ENCODE assay signal across 12 cellular contexts in genomic region chr22:35837328-35837727, GRCh38.
DNase-seq lines count a peak whose midpoint lies in the region; ATAC-seq, FAIRE-seq and TF ChIP-seq lines count a peak whose summit lies in the region.
"Had no signal": no experiment of that assay in that cellular context is flagged by ENCODE, and none has a peak within 500 bp of the region (broad histone marks: within the 10 kb centered on the region; RNA-seq: fewer than 3 reads in every experiment).

No MANE protein-coding gene starts in this region.

- H3K79me2 ChIP-seq in endothelial cell of umbilical vein (ENCODE audit: control insufficient read depth, insufficient read depth, low read length) (peaks cover 68% of the 10 kb centered on the region), neural progenitor cell (ENCODE audit: low read depth) (peaks cover 94% of the 10 kb centered on the region)

- peaks cover 53% of the 10 kb centered on the region for H3K4me1 ChIP-seq in endothelial cell of umbilical vein (ENCODE audit: control insufficient read depth, extremely low read depth, insufficient read depth, low read length)
- peaks cover 51% of the 10 kb centered on the region for H3K4me1 ChIP-seq in neural progenitor cell
- peaks cover 21 to 28% of the 10 kb centered on the region in 2 donors for H3K4me1 ChIP-seq in kidney (ENCODE audit: control insufficient read depth in 1 of 2, insufficient read depth in 1 of 2, low read depth in 1 of 2, low read length in 2 of 2)

- H3K4me2 ChIP-seq in endothelial cell of umbilical vein (ENCODE audit: insufficient read depth, low read length) (peak overlapping the region; percentile 68), neural progenitor cell (peak overlapping the region; percentile 82)

- H3K36me3 Mint-ChIP-seq in neural progenitor cell: no peaks in the 10 kb centered on the region

- CTCF ChIA-PET in endothelial cell of umbilical vein (lab: Charles Lee): interaction anchor here (0.6 to 3.7 kb wide), 6 partner anchors 42 to 488 kb away, joined by 3 to 23 read pairs (median 4); no protein-coding TSS in a partner anchor

- H4K20me1 ChIP-seq in endothelial cell of umbilical vein (replicated peaks; ENCODE audit: control insufficient read depth, extremely low read depth, insufficient read depth, low read length) (no peaks in the 10 kb centered on the region), neural progenitor cell (ENCODE audit: low read depth) (peaks cover 45% of the 10 kb centered on the region)

- no peaks in the 10 kb centered on the region for H3K9me3 ChIP-seq in endothelial cell of umbilical vein (replicated peaks; ENCODE audit: control insufficient read depth, insufficient read depth, low read length)
- no peaks in the 10 kb centered on the region for H3K9me3 ChIP-seq in neural progenitor cell (ENCODE audit: low read depth)
- no peaks in the 10 kb centered on the region for H3K9me3 ChIP-seq in kidney (ENCODE audit: control insufficient read depth in 1 of 2, low read length in 2 of 2)
- H3K9me3 ChIP-seq: body of pancreas, heart right ventricle had no signal

- DNase-seq in COLO668 (lab: John Stamatoyannopoulos, UW; ENCODE audit: unreplicated experiment) (peak; percentile 2), NCI-H69 (lab: John Stamatoyannopoulos, UW) (peak; percentile 63), endothelial cell of umbilical vein (ENCODE audit: low read depth, low spot score) (peak; percentile 43), neural progenitor cell (ENCODE audit: low spot score) (no peak), coronary artery (ENCODE audit: low spot score) (no peak), kidney (no peak)
- no peak for DNase-seq in activated effector memory CD4-positive, alpha-beta T cell treated with Interleukin-2 at 50 U/mL for 16 hours
- DNase-seq: body of pancreas, heart right ventricle, NCI-H1417 treated with DMSO at 0.1 percent for 48 hours had no signal

- H3K27me3 ChIP-seq in endothelial cell of umbilical vein (ENCODE audit: control insufficient read depth in 2 of 2, insufficient read depth in 2 of 2, low read length in 2 of 2): no peaks in the 10 kb centered on the region
- no peaks in the 10 kb centered on the region for H3K27me3 ChIP-seq in neural progenitor cell
- H3K27me3 ChIP-seq: body of pancreas, heart right ventricle had no signal

- dilution Hi-C loops in endothelial cell of umbilical vein (cut with MboI; ENCODE audit: extremely low pct_ligation_motif_present, low sequenced_read_pairs): no loop called here

- peak overlapping the region; percentile 70 for H3K4me3 Mint-ChIP-seq in neural progenitor cell
- H3K4me3 Mint-ChIP-seq: stimulated activated naive CD8-positive, alpha-beta T cell treated with anti-CD3 and anti-CD28 coated beads, Interleukin-15, Interleukin-2, amounts not matched to agents 100 ng/mL and 50 ng/mL, for 24 hours had no signal

- H3K4me1 Mint-ChIP-seq in neural progenitor cell: peaks cover 54% of the 10 kb centered on the region

- POLR2A ChIA-PET in endothelial cell of umbilical vein (lab: Charles Lee): no interaction called here

- H3K4me3 ChIP-seq in endothelial cell of umbilical vein (replicated peaks in 1 of 3; ENCODE audit: insufficient read depth in 1 of 3, low read depth in 1 of 3, low read length in 3 of 3) (peak overlapping the region in 2 of 3 experiments; percentile 7 to 80), neural progenitor cell (peak overlapping the region; percentile 45), coronary artery (no peak overlapping the region), kidney (ENCODE audit: low read length in 2 of 2) (peak overlapping the region in 1 of 2 donors; percentile 2)
- H3K4me3 ChIP-seq: body of pancreas had no signal

- H3F3A ChIP-seq in neural progenitor cell (ENCODE audit: low read depth): peaks cover 35% of the 10 kb centered on the region

- TF ChIP-seq CTCF in endothelial cell of umbilical vein (IDR thresholded peaks at IDR 0.05; ENCODE audit: extremely low read depth in 1 of 2, insufficient read depth in 1 of 2, low read depth in 1 of 2, low read length in 2 of 2) (no peak), neural progenitor cell (IDR thresholded peaks at IDR 0.05) (no peak), coronary artery (IDR thresholded peaks at IDR 0.05) (no peak), kidney (IDR thresholded peaks at IDR 0.05; ENCODE audit: borderline replicate concordance, extremely low read depth, insufficient read depth) (no peak)

- H3K9me3 Mint-ChIP-seq in neural progenitor cell: no peaks in the 10 kb centered on the region
- H3K9me3 Mint-ChIP-seq: stimulated activated naive CD8-positive, alpha-beta T cell treated with anti-CD3 and anti-CD28 coated beads, Interleukin-15, Interleukin-2, amounts not matched to agents 100 ng/mL and 50 ng/mL, for 24 hours had no signal

- ATAC-seq in GM18909 (IDR thresholded peaks at IDR 0.05; ENCODE audit: poor library complexity, unreplicated experiment): no peak
- ATAC-seq: body of pancreas, heart right ventricle had no signal

- no TSS peak for BruUV-seq in endothelial cell of umbilical vein (replicated peaks; lab: Mats Ljungman, UMichigan)

- peak overlapping the region; percentile 12 for H3K9ac ChIP-seq in endothelial cell of umbilical vein (replicated peaks; ENCODE audit: extremely low read depth, insufficient read depth, low read length)
- no peak overlapping the region for H3K9ac ChIP-seq in neural progenitor cell
- H3K9ac ChIP-seq in kidney (ENCODE audit: low read length in 2 of 2): no peak overlapping the region

- H3K36me3 ChIP-seq in endothelial cell of umbilical vein (ENCODE audit: control insufficient read depth in 2 of 2, extremely low read depth in 1 of 2, insufficient read depth in 2 of 2, low read length in 2 of 2) (no peaks in the 10 kb centered on the region), neural progenitor cell (no peaks in the 10 kb centered on the region), kidney (ENCODE audit: control insufficient read depth in 1 of 2, insufficient read depth in 2 of 2, low read length in 2 of 2) (no peaks in the 10 kb centered on the region)
- H3K36me3 ChIP-seq: heart right ventricle had no signal

- no peaks in the 10 kb centered on the region for H3K9me1 ChIP-seq in endothelial cell of umbilical vein (replicated peaks; ENCODE audit: control insufficient read depth, extremely low read depth, insufficient read depth, low read length)

- no peaks in the 10 kb centered on the region for H3K27me3 Mint-ChIP-seq in neural progenitor cell (ENCODE audit: insufficient read depth, low read depth)

- peak overlapping the region; percentile 27 for H3K27ac ChIP-seq in endothelial cell of umbilical vein (ENCODE audit: insufficient read depth, low read depth, low read length)
- H3K27ac ChIP-seq in neural progenitor cell: no peak overlapping the region
- H3K27ac ChIP-seq in coronary artery: no peak overlapping the region
- H3K27ac ChIP-seq in kidney (ENCODE audit: low read depth in 2 of 2, low read length in 2 of 2): no peak overlapping the region

- no peak for FAIRE-seq in endothelial cell of umbilical vein (lab: Jason Lieb, UNC)
- FAIRE-seq in kidney (lab: Jason Lieb, UNC): no peak

- intact Hi-C loops in endothelial cell of umbilical vein (cut with micrococcal nuclease): loop anchor here (5.0 kb wide), 4 partner anchors 70 to 230 kb away; partner anchors contain the start of gene RBFOX2
- intact Hi-C loops in kidney (cut with DNase I): no loop called here

- H2AFZ ChIP-seq in endothelial cell of umbilical vein (ENCODE audit: low read depth, low read length) (no peak overlapping the region), neural progenitor cell (replicated peaks) (no peak overlapping the region)

- no peak for TF ChIP-seq POLR2A in endothelial cell of umbilical vein (IDR thresholded peaks at IDR 0.05; ENCODE audit: low read depth, low read length)

- no peak overlapping the region for H3K27ac Mint-ChIP-seq in neural progenitor cell
- H3K27ac Mint-ChIP-seq: stimulated activated naive CD8-positive, alpha-beta T cell treated with anti-CD3 and anti-CD28 coated beads, Interleukin-15, Interleukin-2, amounts not matched to agents 100 ng/mL and 50 ng/mL, for 24 hours had no signal

TF ChIP-seq in endothelial cell of umbilical vein, 7 proteins besides CTCF, POLR2A, EP300 and RAD21:
- TF ChIP-seq, protein P1, sequence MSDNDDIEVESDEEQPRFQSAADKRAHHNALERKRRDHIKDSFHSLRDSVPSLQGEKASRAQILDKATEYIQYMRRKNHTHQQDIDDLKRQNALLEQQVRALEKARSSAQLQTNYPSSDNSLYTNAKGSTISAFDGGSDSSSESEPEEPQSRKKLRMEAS (IDR thresholded peaks at IDR 0.05; ENCODE audit: insufficient read depth, insufficient read length): no peak

Comparison
In these comparisons a context has a peak if more than half of its experiments do, and no peak if none do; other contexts are left out.
1. DNase-seq: peak in COLO668 (single experiment), NCI-H69 (single experiment) and endothelial cell of umbilical vein (single experiment); none in neural progenitor cell (single experiment), coronary artery (single experiment), kidney (single experiment) and activated effector memory CD4-positive, alpha-beta T cell treated with Interleukin-2 at 50 U/mL for 16 hours (single experiment).